33 cellular contexts compared by ENCODE assay signal in the genomic region with DNA sequence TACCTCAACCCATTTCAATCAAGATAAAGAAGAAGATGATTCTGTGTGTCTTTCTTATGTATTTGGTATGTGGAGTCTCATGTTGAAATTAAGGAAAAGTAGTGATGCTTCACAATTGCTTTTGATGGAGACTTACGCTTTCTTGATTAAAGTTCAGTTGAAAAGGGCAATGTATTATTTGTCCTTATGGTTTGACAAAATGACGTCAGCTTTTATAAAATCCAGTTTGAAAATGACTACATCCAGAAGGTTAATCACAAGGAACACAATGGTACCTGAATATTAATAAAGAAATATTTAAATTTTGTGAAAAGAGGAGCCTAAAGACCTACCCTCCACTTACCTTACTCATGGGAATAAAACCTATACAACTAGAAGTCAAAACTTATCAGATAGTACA. TPM values are rescaled to one million over a fixed set of nuclear protein-coding genes. Genes with fewer than 3 reads are reported as not detected.
"Had no signal": no experiment of that assay in that cellular context is flagged by ENCODE, and none has a peak within 500 bp of the region (broad histone marks: within the 10 kb centered on the region; RNA-seq: fewer than 3 reads in every experiment).

No MANE protein-coding gene starts in this region.

- H3K27ac Mint-ChIP-seq: stimulated activated effector memory CD8-positive, alpha-beta T cell treated with anti-CD3 and anti-CD28 coated beads, Interleukin-12 subunit alpha, Interleukin-12 subunit beta, amount 100 ng/mL, for 72 hours; stimulated activated memory B cell treated with anti-CD40 and anti-IgM and Interleukin-4, amounts not matched to agents 10 μg/mL and 1 μg/mL and 100 μg/mL, for 72 hours; stimulated activated naive B cell treated with anti-CD40 and anti-IgM and Interleukin-4, amounts not matched to agents 10 μg/mL and 1 μg/mL and 100 μg/mL, for 72 hours; stimulated activated naive CD8-positive, alpha-beta T cell treated with anti-CD3 and anti-CD28 coated beads, Interleukin-15, amount 100 ng/mL, for 72 hours; stimulated activated naive CD8-positive, alpha-beta T cell treated with anti-CD3 and anti-CD28 coated beads, Interleukin-15, Interleukin-2, amounts not matched to agents 100 ng/mL and 50 ng/mL, for 24 hours; type B pancreatic cell had no signal

- ATAC-seq: stimulated activated effector memory CD8-positive, alpha-beta T cell treated with anti-CD3 and anti-CD28 coated beads, Interleukin-12 subunit alpha, Interleukin-12 subunit beta, amount 100 ng/mL, for 72 hours; stimulated activated memory B cell treated with anti-CD40 and anti-IgM and Interleukin-4, amounts not matched to agents 10 μg/mL and 1 μg/mL and 100 μg/mL, for 72 hours; stimulated activated naive B cell treated with anti-CD40 and anti-IgM and Interleukin-4, amounts not matched to agents 10 μg/mL and 1 μg/mL and 100 μg/mL, for 72 hours; stimulated activated naive CD8-positive, alpha-beta T cell treated with anti-CD3 and anti-CD28 coated beads, Interleukin-15, amount 100 ng/mL, for 72 hours; stimulated activated naive CD8-positive, alpha-beta T cell treated with anti-CD3 and anti-CD28 coated beads, Interleukin-15, Interleukin-2, amounts not matched to agents 100 U/mL and 50 U/mL, for 24 hours; upper lobe of right lung had no signal

- FAIRE-seq: urothelium cell line had no signal

- H3K4me3 Mint-ChIP-seq: stimulated activated effector memory CD8-positive, alpha-beta T cell treated with anti-CD3 and anti-CD28 coated beads, Interleukin-12 subunit alpha, Interleukin-12 subunit beta, amount 100 ng/mL, for 72 hours; stimulated activated memory B cell treated with anti-CD40 and anti-IgM and Interleukin-4, amounts not matched to agents 10 μg/mL and 1 μg/mL and 100 μg/mL, for 72 hours; stimulated activated naive B cell treated with anti-CD40 and anti-IgM and Interleukin-4, amounts not matched to agents 10 μg/mL and 1 μg/mL and 100 μg/mL, for 72 hours; stimulated activated naive CD8-positive, alpha-beta T cell treated with anti-CD3 and anti-CD28 coated beads, Interleukin-15, amount 100 ng/mL, for 72 hours; stimulated activated naive CD8-positive, alpha-beta T cell treated with anti-CD3 and anti-CD28 coated beads, Interleukin-15, Interleukin-2, amounts not matched to agents 100 ng/mL and 50 ng/mL, for 24 hours; type B pancreatic cell had no signal

- H3K27me3 ChIP-seq: stomach, suprapubic skin, testis, thyroid gland, tibial artery, tibial nerve, transverse colon, upper lobe of left lung, upper lobe of right lung, uterus, vagina had no signal

- H3K36me3 ChIP-seq: stomach, suprapubic skin, thoracic aorta, thyroid gland, tibial artery, tibial nerve, transverse colon, upper lobe of left lung, upper lobe of right lung, uterus, vagina had no signal

- H3K9me3 ChIP-seq: stomach, suprapubic skin, testis, thoracic aorta, thyroid gland, tibial artery, tibial nerve, transverse colon, upper lobe of left lung, upper lobe of right lung, uterus, vagina had no signal

- H3K36me3 Mint-ChIP-seq: stimulated activated effector memory CD8-positive, alpha-beta T cell treated with anti-CD3 and anti-CD28 coated beads, Interleukin-12 subunit alpha, Interleukin-12 subunit beta, amount 100 ng/mL, for 72 hours; stimulated activated memory B cell treated with anti-CD40 and anti-IgM and Interleukin-4, amounts not matched to agents 10 μg/mL and 1 μg/mL and 100 μg/mL, for 72 hours; stimulated activated naive B cell treated with anti-CD40 and anti-IgM and Interleukin-4, amounts not matched to agents 10 μg/mL and 1 μg/mL and 100 μg/mL, for 72 hours; type B pancreatic cell had no signal

- H3K4me1 Mint-ChIP-seq: stimulated activated effector memory CD8-positive, alpha-beta T cell treated with anti-CD3 and anti-CD28 coated beads, Interleukin-12 subunit alpha, Interleukin-12 subunit beta, amount 100 ng/mL, for 72 hours; stimulated activated memory B cell treated with anti-CD40 and anti-IgM and Interleukin-4, amounts not matched to agents 10 μg/mL and 1 μg/mL and 100 μg/mL, for 72 hours; stimulated activated naive B cell treated with anti-CD40 and anti-IgM and Interleukin-4, amounts not matched to agents 10 μg/mL and 1 μg/mL and 100 μg/mL, for 72 hours; stimulated activated naive CD8-positive, alpha-beta T cell treated with anti-CD3 and anti-CD28 coated beads, Interleukin-15, amount 100 ng/mL, for 72 hours had no signal

- H3K27me3 Mint-ChIP-seq: stimulated activated memory B cell treated with anti-CD40 and anti-IgM and Interleukin-4, amounts not matched to agents 10 μg/mL and 1 μg/mL and 100 μg/mL, for 72 hours; stimulated activated naive B cell treated with anti-CD40 and anti-IgM and Interleukin-4, amounts not matched to agents 10 μg/mL and 1 μg/mL and 100 μg/mL, for 72 hours; stimulated activated naive CD8-positive, alpha-beta T cell treated with anti-CD3 and anti-CD28 coated beads, Interleukin-15, amount 100 ng/mL, for 72 hours; type B pancreatic cell had no signal

- H3K9me3 Mint-ChIP-seq: stimulated activated naive B cell treated with anti-CD40 and anti-IgM and Interleukin-4, amounts not matched to agents 10 μg/mL and 1 μg/mL and 100 μg/mL, for 72 hours; stimulated activated naive CD8-positive, alpha-beta T cell treated with anti-CD3 and anti-CD28 coated beads, Interleukin-15, amount 100 ng/mL, for 72 hours; stimulated activated naive CD8-positive, alpha-beta T cell treated with anti-CD3 and anti-CD28 coated beads, Interleukin-15, Interleukin-2, amounts not matched to agents 100 ng/mL and 50 ng/mL, for 24 hours; type B pancreatic cell had no signal

- DNase-seq: stimulated activated CD4-positive, alpha-beta T cell treated with anti-CD3 and anti-CD28 coated beads, Interleukin-2, amount 100 ng/mL, for 48 hours; stimulated activated CD4-positive, alpha-beta T cell treated with anti-CD3 and anti-CD28 coated beads, Interleukin-4, amount 100 ng/mL, for 1 hour; stimulated activated CD4-positive, alpha-beta T cell treated with anti-CD3 and anti-CD28 coated beads, Interleukin-4, amount 100 ng/mL, for 24 hours; stimulated activated CD4-positive, alpha-beta T cell treated with anti-CD3 and anti-CD28 coated beads, Interleukin-4, amount 100 ng/mL, for 4 hours; stimulated activated CD8-positive, alpha-beta memory T cell treated with anti-CD3 and anti-CD28 coated beads, Interleukin-4, amount 100 ng/mL, for 48 hours; stimulated activated naive B cell treated with anti-CD40 and anti-IgM and Interleukin-4, amounts not matched to agents 10 μg/mL and 1 μg/mL and 100 μg/mL, for 72 hours; stimulated activated naive CD4-positive, alpha-beta T cell; stimulated activated naive CD4-positive, alpha-beta T cell treated with Interleukin-2 at 50 U/mL for 16 hours; stimulated activated naive CD8-positive, alpha-beta T cell treated with anti-CD3 and anti-CD28 coated beads, Interleukin-15, amount 100 ng/mL, for 72 hours; stimulated activated naive CD8-positive, alpha-beta T cell treated with anti-CD3 and anti-CD28 coated beads, Interleukin-15, Interleukin-2, amounts not matched to agents 100 U/mL and 50 U/mL, for 24 hours; stomach; substantia nigra; testis; thyroid gland; tibial artery; transverse colon; upper lobe of left lung; upper lobe of right lung; uterus had no signal

- H3K27ac ChIP-seq: stomach, suprapubic skin, testis, thoracic aorta, thyroid gland, tibial artery, tibial nerve, transverse colon, upper lobe of left lung, upper lobe of right lung, uterus, vagina had no signal

- H3K4me3 ChIP-seq: stomach, suprapubic skin, testis, thoracic aorta, thyroid gland, tibial artery, tibial nerve, transverse colon, upper lobe of left lung, upper lobe of right lung, uterus, vagina had no signal

- H3K4me1 ChIP-seq: stomach, suprapubic skin, testis, thyroid gland, tibial nerve, transverse colon, upper lobe of left lung, upper lobe of right lung, uterus, vagina had no signal

RNA-seq across cellular contexts. Expression of gene KRTAP26-1, which starts 4.4 kb away (rescaled TPM):
- total RNA-seq: stomach, subcutaneous adipose tissue, temporal lobe, thoracic aorta, thyroid gland, tibial nerve, transverse colon, upper lobe of left lung, upper lobe of right lung, ureter, urinary bladder, uterus, vagina had no signal
- polyA plus RNA-seq: stomach, urinary bladder had no signal

RNA-seq across cellular contexts. Expression of gene KRTAP27-1, which starts 21.8 kb away (rescaled TPM):
- total RNA-seq: stomach, subcutaneous adipose tissue, suprapubic skin, temporal lobe, testis, thoracic aorta, thyroid gland, tibial nerve, transverse colon, upper lobe of left lung, upper lobe of right lung, ureter, urinary bladder, uterus, vagina had no signal
- polyA plus RNA-seq: stomach, urinary bladder had no signal

RNA-seq across cellular contexts. Expression of gene KRTAP25-1, which starts 26.4 kb away (rescaled TPM):
- total RNA-seq: stomach, subcutaneous adipose tissue, suprapubic skin, temporal lobe, testis, thoracic aorta, thyroid gland, tibial nerve, transverse colon, upper lobe of left lung, upper lobe of right lung, ureter, urinary bladder, uterus, vagina had no signal
- polyA plus RNA-seq: stomach, thymus, urinary bladder had no signal

RNA-seq across cellular contexts. Expression of gene KRTAP23-1, which starts 32.7 kb away (rescaled TPM):
- total RNA-seq: stomach, subcutaneous adipose tissue, suprapubic skin, temporal lobe, testis, thoracic aorta, thyroid gland, tibial nerve, transverse colon, upper lobe of left lung, upper lobe of right lung, ureter, urinary bladder, uterus, vagina had no signal
- polyA plus RNA-seq: stomach, thymus, urinary bladder had no signal

RNA-seq across cellular contexts. Expression of gene KRTAP24-1, which starts 33.0 kb away (rescaled TPM):
- total RNA-seq: stomach, subcutaneous adipose tissue, temporal lobe, testis, thoracic aorta, thyroid gland, tibial nerve, transverse colon, upper lobe of left lung, upper lobe of right lung, ureter, urinary bladder, uterus, vagina had no signal
- polyA plus RNA-seq: stomach, thymus, urinary bladder had no signal
